Comparison of ENCODE assay signal across 9 cellular contexts in the genomic region with DNA sequence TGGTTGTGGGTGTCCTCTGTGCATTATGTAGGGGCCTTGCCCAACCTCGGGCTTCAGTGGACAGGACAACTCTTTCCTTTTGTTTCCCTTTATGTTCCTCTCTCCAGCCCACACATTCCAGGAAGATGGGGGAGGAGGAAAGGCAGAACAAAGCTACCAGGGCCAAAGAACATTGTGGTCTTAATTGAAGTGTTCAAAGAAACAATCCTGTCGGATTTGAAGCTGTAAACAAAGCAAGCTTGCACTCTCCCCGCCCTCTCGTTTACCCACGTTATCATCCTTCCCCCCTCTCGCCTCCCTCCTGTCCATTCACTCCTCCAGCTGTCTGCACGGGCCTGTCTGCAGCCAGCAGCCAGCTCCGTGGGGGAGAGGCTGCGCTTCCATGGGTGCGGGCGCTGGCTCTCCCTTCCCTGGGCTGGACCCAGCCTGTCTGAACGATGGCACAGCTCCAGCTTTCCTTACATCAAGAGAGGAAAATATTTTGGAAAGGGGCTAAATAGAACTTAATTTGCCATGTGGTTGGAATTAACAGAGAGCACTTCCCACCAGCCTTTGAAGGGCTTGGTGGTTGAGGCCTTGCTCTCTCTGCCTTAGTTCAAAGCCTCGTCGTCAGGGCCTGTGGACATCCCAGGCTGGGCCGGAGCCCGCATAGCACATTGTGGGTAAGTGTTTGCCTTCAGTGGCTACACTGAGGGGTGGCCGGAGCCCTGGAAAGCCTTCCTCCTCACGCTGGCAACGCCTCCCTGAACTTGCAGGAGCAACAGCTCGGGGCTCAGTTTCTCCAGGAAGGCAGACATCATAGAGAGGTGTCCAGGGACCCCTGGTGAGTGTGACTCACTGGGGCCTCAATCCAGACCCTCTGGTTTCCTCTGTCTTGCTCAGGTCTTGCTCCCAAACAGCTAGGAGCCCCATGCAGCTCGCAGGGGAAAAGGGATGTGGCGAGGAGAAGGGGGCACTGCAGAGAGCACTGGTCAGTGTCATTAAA.
A peak's percentile ranks its signal among the peaks of the same experiment; 100 is the strongest.
DNase-seq lines count a peak whose midpoint lies in the region; ATAC-seq, FAIRE-seq and TF ChIP-seq lines count a peak whose summit lies in the region.
"Had no signal": no experiment of that assay in that cellular context is flagged by ENCODE, and none has a peak within 500 bp of the region (broad histone marks: within the 10 kb centered on the region; RNA-seq: fewer than 3 reads in every experiment).

No MANE protein-coding gene starts in this region.

- H3K4me1 ChIP-seq in small intestine (ENCODE audit: control insufficient read depth in 2 of 2, insufficient read depth in 1 of 2, low read depth in 1 of 2, low read length in 1 of 2) = peaks cover 0 to 2% of the 10 kb centered on the region in 2 donors

- H3K27ac ChIP-seq in small intestine (ENCODE audit: low read depth in 1 of 2, low read length in 1 of 2) = peak overlapping the region in 1 of 2 donors; percentile 80

- no peak overlapping the region for H3K4me3 ChIP-seq in small intestine (ENCODE audit: low read depth in 1 of 2, low read length in 2 of 2)

- DNase-seq in brain pericyte (ENCODE audit: low read depth, low spot score) (peak; percentile 39), inferior parietal cortex (ENCODE audit: extremely low spot score) (peak; percentile 33), small intestine (peak; percentile 18), NCI-H526 treated with DMSO at 0.1 percent for 48 hours (lab: John Stamatoyannopoulos, UW) (no peak), ACHN (no peak)

- H3K36me3 ChIP-seq in small intestine (ENCODE audit: control insufficient read depth in 2 of 2, insufficient read depth in 2 of 2, low read length in 2 of 2) = no peaks in the 10 kb centered on the region

- FAIRE-seq in small intestine (lab: Jason Lieb, UNC) = no peak
- FAIRE-seq: GM12892 had no signal

- TF ChIP-seq EP300 in Ishikawa (IDR thresholded peaks at IDR 0.05; ENCODE audit: borderline replicate concordance) = no peak

- no peaks in the 10 kb centered on the region for H3K9me3 ChIP-seq in small intestine (ENCODE audit: control insufficient read depth, low read depth)

- H3K27me3 ChIP-seq in small intestine (ENCODE audit: control insufficient read depth in 2 of 2, insufficient read depth in 2 of 2, low read length in 2 of 2) = no peaks in the 10 kb centered on the region

- no peak for ATAC-seq in GM18909 (IDR thresholded peaks at IDR 0.05; ENCODE audit: poor library complexity, unreplicated experiment)
- ATAC-seq in GM21423 (IDR thresholded peaks at IDR 0.05; ENCODE audit: unreplicated experiment) = no peak

- in situ Hi-C loops in ACHN (cut with HindIII; ENCODE audit: low pct_ligation_motif_present, low pct_unique_long_range_greater_than_20kb, low sequenced_read_pairs) = no loop called here

- no peak for TF ChIP-seq RAD21 in Ishikawa (IDR thresholded peaks at IDR 0.05; ENCODE audit: low read depth)

- WGBS in small intestine, 3 donors = 46 to 52% (median 52%) methylated on average over 22 of the region's 22 CpGs

TF ChIP-seq in Ishikawa, 13 proteins besides CTCF, POLR2A, EP300 and RAD21:
- peak; percentile 64 for TF ChIP-seq TEAD4 (IDR thresholded peaks at IDR 0.05)
- no peak for TF ChIP-seq TCF12 (IDR thresholded peaks at IDR 0.05; ENCODE audit: low read depth)
- TF ChIP-seq ZBTB7A (IDR thresholded peaks at IDR 0.05; ENCODE audit: low read depth) = no peak
- no peak for TF ChIP-seq YY1 (IDR thresholded peaks at IDR 0.05; ENCODE audit: low read depth)
- TF ChIP-seq, protein P1, sequence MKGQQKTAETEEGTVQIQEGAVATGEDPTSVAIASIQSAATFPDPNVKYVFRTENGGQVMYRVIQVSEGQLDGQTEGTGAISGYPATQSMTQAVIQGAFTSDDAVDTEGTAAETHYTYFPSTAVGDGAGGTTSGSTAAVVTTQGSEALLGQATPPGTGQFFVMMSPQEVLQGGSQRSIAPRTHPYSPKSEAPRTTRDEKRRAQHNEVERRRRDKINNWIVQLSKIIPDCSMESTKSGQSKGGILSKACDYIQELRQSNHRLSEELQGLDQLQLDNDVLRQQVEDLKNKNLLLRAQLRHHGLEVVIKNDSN (IDR thresholded peaks at IDR 0.05) = no peak
- no peak for TF ChIP-seq FOXM1 (IDR thresholded peaks at IDR 0.05; ENCODE audit: borderline replicate concordance, low read depth)
- TF ChIP-seq CEBPB (IDR thresholded peaks at IDR 0.05) = no peak
- TF ChIP-seq, protein P2, sequence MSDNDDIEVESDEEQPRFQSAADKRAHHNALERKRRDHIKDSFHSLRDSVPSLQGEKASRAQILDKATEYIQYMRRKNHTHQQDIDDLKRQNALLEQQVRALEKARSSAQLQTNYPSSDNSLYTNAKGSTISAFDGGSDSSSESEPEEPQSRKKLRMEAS (IDR thresholded peaks at IDR 0.05) = no peak
- no peak for TF ChIP-seq CREB1 (IDR thresholded peaks at IDR 0.05; ENCODE audit: low read depth)
- TF ChIP-seq NFIC (IDR thresholded peaks at IDR 0.05) = 0 out of 2 replicates have a peak, but pooled peaks have one; percentile 27
- TF ChIP-seq TAF1 (IDR thresholded peaks at IDR 0.05; ENCODE audit: low read depth) = no peak
- TF ChIP-seq, protein P3, sequence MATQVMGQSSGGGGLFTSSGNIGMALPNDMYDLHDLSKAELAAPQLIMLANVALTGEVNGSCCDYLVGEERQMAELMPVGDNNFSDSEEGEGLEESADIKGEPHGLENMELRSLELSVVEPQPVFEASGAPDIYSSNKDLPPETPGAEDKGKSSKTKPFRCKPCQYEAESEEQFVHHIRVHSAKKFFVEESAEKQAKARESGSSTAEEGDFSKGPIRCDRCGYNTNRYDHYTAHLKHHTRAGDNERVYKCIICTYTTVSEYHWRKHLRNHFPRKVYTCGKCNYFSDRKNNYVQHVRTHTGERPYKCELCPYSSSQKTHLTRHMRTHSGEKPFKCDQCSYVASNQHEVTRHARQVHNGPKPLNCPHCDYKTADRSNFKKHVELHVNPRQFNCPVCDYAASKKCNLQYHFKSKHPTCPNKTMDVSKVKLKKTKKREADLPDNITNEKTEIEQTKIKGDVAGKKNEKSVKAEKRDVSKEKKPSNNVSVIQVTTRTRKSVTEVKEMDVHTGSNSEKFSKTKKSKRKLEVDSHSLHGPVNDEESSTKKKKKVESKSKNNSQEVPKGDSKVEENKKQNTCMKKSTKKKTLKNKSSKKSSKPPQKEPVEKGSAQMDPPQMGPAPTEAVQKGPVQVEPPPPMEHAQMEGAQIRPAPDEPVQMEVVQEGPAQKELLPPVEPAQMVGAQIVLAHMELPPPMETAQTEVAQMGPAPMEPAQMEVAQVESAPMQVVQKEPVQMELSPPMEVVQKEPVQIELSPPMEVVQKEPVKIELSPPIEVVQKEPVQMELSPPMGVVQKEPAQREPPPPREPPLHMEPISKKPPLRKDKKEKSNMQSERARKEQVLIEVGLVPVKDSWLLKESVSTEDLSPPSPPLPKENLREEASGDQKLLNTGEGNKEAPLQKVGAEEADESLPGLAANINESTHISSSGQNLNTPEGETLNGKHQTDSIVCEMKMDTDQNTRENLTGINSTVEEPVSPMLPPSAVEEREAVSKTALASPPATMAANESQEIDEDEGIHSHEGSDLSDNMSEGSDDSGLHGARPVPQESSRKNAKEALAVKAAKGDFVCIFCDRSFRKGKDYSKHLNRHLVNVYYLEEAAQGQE (IDR thresholded peaks at IDR 0.05; ENCODE audit: low read depth) = no peak
- TF ChIP-seq EGR1 (IDR thresholded peaks at IDR 0.05) = no peak

Comparison
In these comparisons a context has a peak if more than half of its experiments do, and no peak if none do; other contexts are left out.
1. DNase-seq: peak in brain pericyte (single experiment), inferior parietal cortex (single experiment) and small intestine (single experiment); none in NCI-H526 treated with DMSO at 0.1 percent for 48 hours (single experiment) and ACHN (single experiment).